ENCODE assay signal across 10 cellular contexts in genomic region chr15:51267714-51268105, GRCh38.
DNase-seq lines count a peak whose midpoint lies in the region; ATAC-seq and TF ChIP-seq lines count a peak whose summit lies in the region.
"Had no signal": no experiment of that assay in that cellular context is flagged by ENCODE, and none has a peak within 500 bp of the region (broad histone marks: within the 10 kb centered on the region; RNA-seq: fewer than 3 reads in every experiment).

No MANE protein-coding gene starts in this region.

- H3K27me3 ChIP-seq in muscle layer of duodenum (ENCODE audit: low read depth, low read length): peaks cover 19% of the 10 kb centered on the region

- POLR2A ChIA-PET in AG04449 (lab: Yijun Ruan, JAX): interaction anchor here (0.9 kb wide), 1 partner anchor 30 kb away, joined by 3 read pairs; no protein-coding TSS in a partner anchor

- DNase-seq in AG04449 (ENCODE audit: low read depth, low spot score): no peak
- DNase-seq in LoVo (ENCODE audit: low spot score): peak; percentile 31
- DNase-seq in epithelial cell of esophagus (ENCODE audit: low read depth): no peak
- DNase-seq in HCEC 1CT: no peak
- DNase-seq in SKM-1 (lab: John Stamatoyannopoulos, UW; ENCODE audit: unreplicated experiment): no peak
- no peak for DNase-seq in NCI-H187 treated with DMSO at 0.1 percent for 48 hours (lab: John Stamatoyannopoulos, UW)
- DNase-seq: foreskin melanocyte had no signal

- no peaks in the 10 kb centered on the region for H3K36me3 ChIP-seq in muscle layer of duodenum (ENCODE audit: control insufficient read depth in 1 of 2, insufficient read depth in 2 of 2, low read length in 2 of 2)

- no peak for TF ChIP-seq CTCF in AG04449 (IDR thresholded peaks at IDR 0.05; ENCODE audit: insufficient read depth, low read length, missing control alignments)
- TF ChIP-seq CTCF in epithelial cell of esophagus (IDR thresholded peaks at IDR 0.05; ENCODE audit: insufficient read depth, low read depth, low read length, missing control alignments): no peak

- H3K9me3 ChIP-seq in muscle layer of duodenum (ENCODE audit: control insufficient read depth in 1 of 2, low read length in 2 of 2): no peaks in the 10 kb centered on the region

- H3K4me3 ChIP-seq in AG04449 (ENCODE audit: low read depth, low read length) (peak overlapping the region; percentile 55), epithelial cell of esophagus (ENCODE audit: low read length) (peak overlapping the region; percentile 26), muscle layer of duodenum (ENCODE audit: low read depth in 1 of 2, low read length in 2 of 2) (peak overlapping the region; percentile 54 to 63)
- H3K4me3 ChIP-seq: PC-9 had no signal

- CTCF ChIA-PET in AG04449 (lab: Yijun Ruan, JAX): interaction anchor here (1.3 to 3.8 kb wide), 4 partner anchors 11 to 104 kb away, joined by 3 to 23 read pairs (median 14); no protein-coding TSS in a partner anchor

- no peak for ATAC-seq in GM21381 (IDR thresholded peaks at IDR 0.05; ENCODE audit: unreplicated experiment)

- H3K4me1 ChIP-seq in muscle layer of duodenum (ENCODE audit: control insufficient read depth in 1 of 2, insufficient read depth in 2 of 2, low read length in 2 of 2): no peaks in the 10 kb centered on the region

- no peak overlapping the region for H3K27ac ChIP-seq in muscle layer of duodenum (ENCODE audit: low read length)
- H3K27ac ChIP-seq: PC-9 had no signal
